In genomic region chr15:71357357-71357756, GRCh38 we compare ENCODE assay signal across 16 cellular contexts.
DNase-seq lines count a peak whose midpoint lies in the region; ATAC-seq and TF ChIP-seq lines count a peak whose summit lies in the region.
"Had no signal": no experiment of that assay in that cellular context is flagged by ENCODE, and none has a peak within 500 bp of the region (broad histone marks: within the 10 kb centered on the region; RNA-seq: fewer than 3 reads in every experiment).

No MANE protein-coding gene starts in this region.

- no peak overlapping the region for H3K4me3 ChIP-seq in neural progenitor cell
- H3K4me3 ChIP-seq: spleen had no signal

- no peaks in the 10 kb centered on the region for H4K20me1 ChIP-seq in neural progenitor cell (ENCODE audit: low read depth)

- H3K9me3 Mint-ChIP-seq in neural progenitor cell: no peaks in the 10 kb centered on the region
- H3K9me3 Mint-ChIP-seq: activated naive CD4-positive, alpha-beta T cell treated with anti-CD3 and anti-CD28 coated beads, Interleukin-2, amount 50 U/mL, for 72 hours; activated T-cell treated with anti-CD3 and anti-CD28 coated beads, Interleukin-2, amount 50 U/mL, for 24 hours; CD4-positive, alpha-beta T cell; stimulated activated naive B cell treated with anti-CD40 and anti-IgM and Interleukin-4, amounts not matched to agents 10 μg/mL and 1 μg/mL and 100 μg/mL, for 72 hours had no signal

- peak overlapping the region; percentile 74 for H3K27ac ChIP-seq in RWPE1
- H3K27ac ChIP-seq in neural progenitor cell: no peak overlapping the region
- H3K27ac ChIP-seq: KMS-11, spleen had no signal

- H3K36me3 ChIP-seq in neural progenitor cell: no peaks in the 10 kb centered on the region
- H3K36me3 ChIP-seq: spleen had no signal

- CTCF ChIA-PET in RWPE1 (lab: Yijun Ruan, JAX): no interaction called here

- no peak overlapping the region for H3K4me3 Mint-ChIP-seq in neural progenitor cell
- H3K4me3 Mint-ChIP-seq: activated T-cell treated with anti-CD3 and anti-CD28 coated beads, Interleukin-2, amount 50 U/mL, for 24 hours; CD4-positive, alpha-beta T cell; stimulated activated naive B cell treated with anti-CD40 and anti-IgM and Interleukin-4, amounts not matched to agents 10 μg/mL and 1 μg/mL and 100 μg/mL, for 72 hours had no signal

- no peaks in the 10 kb centered on the region for H3K79me2 ChIP-seq in neural progenitor cell (ENCODE audit: low read depth)

- intact Hi-C loops in Right ventricle myocardium superior (cut with DNase I): no loop called here

- DNase-seq in EH (ENCODE audit: low read depth): peak; percentile 15
- DNase-seq in RWPE1 (ENCODE audit: low spot score): no peak
- peak; percentile 72 for DNase-seq in Right ventricle myocardium superior
- peak; percentile 53 for DNase-seq in neural progenitor cell (ENCODE audit: low spot score)
- no peak for DNase-seq in SHP77 treated with DMSO at 0.1 percent for 48 hours (lab: John Stamatoyannopoulos, UW)
- DNase-seq in NCI-H526 treated with DMSO at 0.1 percent for 48 hours (lab: John Stamatoyannopoulos, UW): no peak
- no peak for DNase-seq in activated CD4-positive, alpha-beta T cell treated with anti-CD3 and anti-CD28 coated beads, Interleukin-2, amount 50 U/mL, for 4 hours
- DNase-seq: activated CD4-positive, alpha-beta T cell treated with anti-CD3 and anti-CD28 coated beads, Interleukin-2, amount 50 U/mL, for 48 hours; activated T-cell treated with anti-CD3 and anti-CD28 coated beads, Interleukin-2, amount 50 U/mL, for 24 hours; CD4-positive, alpha-beta T cell; NCI-H1105; spleen; stimulated activated naive B cell treated with anti-CD40 and anti-IgM and Interleukin-4, amounts not matched to agents 10 μg/mL and 1 μg/mL and 100 μg/mL, for 72 hours had no signal

- POLR2A ChIA-PET in RWPE1 (lab: Yijun Ruan, JAX; ENCODE audit: low non-redundant PET): no interaction called here

- H3K27me3 ChIP-seq in neural progenitor cell: no peaks in the 10 kb centered on the region

- H2AFZ ChIP-seq in neural progenitor cell (replicated peaks): no peak overlapping the region

- H3K9ac ChIP-seq in neural progenitor cell: no peak overlapping the region
- H3K9ac ChIP-seq: KMS-11 had no signal

- H3K36me3 Mint-ChIP-seq in neural progenitor cell: no peaks in the 10 kb centered on the region
- H3K36me3 Mint-ChIP-seq: activated naive CD4-positive, alpha-beta T cell treated with anti-CD3 and anti-CD28 coated beads, Interleukin-2, amount 50 U/mL, for 72 hours; stimulated activated naive B cell treated with anti-CD40 and anti-IgM and Interleukin-4, amounts not matched to agents 10 μg/mL and 1 μg/mL and 100 μg/mL, for 72 hours had no signal

- peak; percentile 86 for ATAC-seq in Right ventricle myocardium superior (ENCODE audit: poor library complexity)
- no peak for ATAC-seq in GM21529 (IDR thresholded peaks at IDR 0.05; ENCODE audit: unreplicated experiment)
- ATAC-seq: activated naive CD4-positive, alpha-beta T cell treated with anti-CD3 and anti-CD28 coated beads, Interleukin-2, amount 50 U/mL, for 72 hours; stimulated activated naive B cell treated with anti-CD40 and anti-IgM and Interleukin-4, amounts not matched to agents 10 μg/mL and 1 μg/mL and 100 μg/mL, for 72 hours had no signal

- no peak for TF ChIP-seq CTCF in RWPE1 (conservative IDR thresholded peaks at IDR 0.05; ENCODE audit: low read depth)
- no peak for TF ChIP-seq CTCF in neural progenitor cell (IDR thresholded peaks at IDR 0.05)

- peaks cover 7% of the 10 kb centered on the region for H3K27me3 Mint-ChIP-seq in neural progenitor cell (ENCODE audit: insufficient read depth, low read depth)

- H3K4me2 ChIP-seq in neural progenitor cell: no peak overlapping the region
- H3K4me2 ChIP-seq: KMS-11 had no signal

- H3K9me3 ChIP-seq in neural progenitor cell (ENCODE audit: low read depth): no peaks in the 10 kb centered on the region
- H3K9me3 ChIP-seq: spleen had no signal

- no peaks in the 10 kb centered on the region for H3F3A ChIP-seq in neural progenitor cell (ENCODE audit: low read depth)

- peaks cover 12% of the 10 kb centered on the region for H3K4me1 Mint-ChIP-seq in neural progenitor cell
- H3K4me1 Mint-ChIP-seq: stimulated activated naive B cell treated with anti-CD40 and anti-IgM and Interleukin-4, amounts not matched to agents 10 μg/mL and 1 μg/mL and 100 μg/mL, for 72 hours had no signal

- no peak overlapping the region for H3K27ac Mint-ChIP-seq in neural progenitor cell
- H3K27ac Mint-ChIP-seq: activated naive CD4-positive, alpha-beta T cell treated with anti-CD3 and anti-CD28 coated beads, Interleukin-2, amount 50 U/mL, for 72 hours; activated T-cell treated with anti-CD3 and anti-CD28 coated beads, Interleukin-2, amount 50 U/mL, for 24 hours; CD4-positive, alpha-beta T cell; stimulated activated naive B cell treated with anti-CD40 and anti-IgM and Interleukin-4, amounts not matched to agents 10 μg/mL and 1 μg/mL and 100 μg/mL, for 72 hours had no signal

- H3K4me1 ChIP-seq in neural progenitor cell: peaks cover 11% of the 10 kb centered on the region

Comparison
In these comparisons a context has a peak if more than half of its experiments do, and no peak if none do; other contexts are left out.
1. DNase-seq: peak in EH (single experiment), Right ventricle myocardium superior (single experiment) and neural progenitor cell (single experiment); none in RWPE1 (single experiment), SHP77 treated with DMSO at 0.1 percent for 48 hours (single experiment), NCI-H526 treated with DMSO at 0.1 percent for 48 hours (single experiment) and activated CD4-positive, alpha-beta T cell treated with anti-CD3 and anti-CD28 coated beads, Interleukin-2, amount 50 U/mL, for 4 hours (0 of 2).